In genomic region chr11:76658651-76659650, GRCh38 we compare ENCODE assay signal across 20 cellular contexts. TPM values are rescaled to one million over a fixed set of nuclear protein-coding genes. Genes with fewer than 3 reads are reported as not detected.
A peak's percentile ranks its signal among the peaks of the same experiment; 100 is the strongest.
DNase-seq lines count a peak whose midpoint lies in the region; ATAC-seq and TF ChIP-seq lines count a peak whose summit lies in the region.
"Had no signal": no experiment of that assay in that cellular context is flagged by ENCODE, and none has a peak within 500 bp of the region (broad histone marks: within the 10 kb centered on the region; RNA-seq: fewer than 3 reads in every experiment).

No MANE protein-coding gene starts in this region.

- TF ChIP-seq RAD21 in HCT116 (IDR thresholded peaks at IDR 0.05; ENCODE audit: low read depth), result no peak

- H3K27me3 ChIP-seq in HCT116 (ENCODE audit: insufficient read depth, low read length) (no peaks in the 10 kb centered on the region), sigmoid colon (no peaks in the 10 kb centered on the region)
- H3K27me3 ChIP-seq: MG63 had no signal

- RAD21 ChIA-PET in HCT116 (lab: Charles Lee; ENCODE audit: low non-redundant PET in 1 of 2, low total read pairs in 2 of 2, uncharacterized antibody in 2 of 2, unreplicated experiment in 2 of 2), result no interaction called here

- TF ChIP-seq CTCF in C4-2B (conservative IDR thresholded peaks at IDR 0.05) (no peak), HCT116 (IDR thresholded peaks at IDR 0.05 in 2 of 3, conservative IDR thresholded peaks at IDR 0.05 in 1 of 3; ENCODE audit: borderline replicate concordance in 1 of 3, insufficient read depth in 1 of 3, low read depth in 2 of 3, low read length in 2 of 3) (no peak), sigmoid colon (IDR thresholded peaks at IDR 0.05) (no peak)

- BruUV-seq in HCT116 (replicated peaks; lab: Mats Ljungman, UMichigan), result no TSS peak

- H3K4me1 ChIP-seq in HCT116 (ENCODE audit: control insufficient read depth in 1 of 2, insufficient read depth in 2 of 2, low read length in 2 of 2), result peaks cover 0 to 7% of the 10 kb centered on the region in 2 experiments; a peak in 2 of 4 replicates
- H3K4me1 ChIP-seq in sigmoid colon, result peaks cover 0 to 29% (median 26%) of the 10 kb centered on the region in 4 donors
- H3K4me1 ChIP-seq: prostate gland had no signal

- no peaks in the 10 kb centered on the region for H3K79me2 ChIP-seq in HCT116 (ENCODE audit: insufficient read depth, low read length)

- DNase-seq in HCT116 (ENCODE audit: low read depth, low spot score) (no peak), sigmoid colon (peak; percentile 58), NOMO-1 (lab: John Stamatoyannopoulos, UW; ENCODE audit: unreplicated experiment in 2 of 2) (no peak), COLO829 (ENCODE audit: low spot score) (no peak)
- DNase-seq: activated naive CD8-positive, alpha-beta T cell treated with anti-CD3 and anti-CD28 coated beads, Interleukin-2, amount 10 ng/mL, durations not matched to agents 7 days and 5 days; COR-L47; cortex of kidney; hippocampal formation; mesenchymal stem cell; MG63; NCI-H1694; NCI-H345; substantia nigra had no signal

- intact Hi-C loops in HCT116 (cut with micrococcal nuclease) (no loop called here), sigmoid colon (cut with DNase I) (no loop called here)

- no peak overlapping the region for H3K4me2 ChIP-seq in HCT116 (ENCODE audit: low read length)
- H3K4me2 ChIP-seq: PC-9 had no signal

- H3K36me3 ChIP-seq in HCT116 (ENCODE audit: control insufficient read depth in 1 of 2, insufficient read depth in 2 of 2, low read length in 2 of 2) (no peaks in the 10 kb centered on the region), sigmoid colon (no peaks in the 10 kb centered on the region)
- H3K36me3 ChIP-seq: MG63, prostate gland had no signal

- ATAC-seq in HCT116 (peak; percentile 50; the same call in 1 of the 2 replicates), esophagus mucosa (peak; percentile 41), HG03354 (IDR thresholded peaks at IDR 0.05; ENCODE audit: poor library complexity, severe bottlenecking, unreplicated experiment) (no peak)
- ATAC-seq: naive thymus-derived CD8-positive, alpha-beta T cell had no signal

- no peak for TF ChIP-seq POLR2A in HCT116 (IDR thresholded peaks at IDR 0.05; ENCODE audit: borderline replicate concordance, extremely low read depth, insufficient read depth, insufficient read length)
- no peak for TF ChIP-seq POLR2A in sigmoid colon (IDR thresholded peaks at IDR 0.05)

- H4K20me1 ChIP-seq in HCT116 (ENCODE audit: insufficient read depth), result no peaks in the 10 kb centered on the region

- POLR2A ChIA-PET in HCT116 (lab: Charles Lee), result no interaction called here

- H3K4me3 ChIP-seq in HCT116 (replicated peaks in 1 of 2; ENCODE audit: low read depth in 1 of 2, low read length in 2 of 2) (no peak overlapping the region), sigmoid colon (no peak overlapping the region)
- H3K4me3 ChIP-seq: MG63, PC-9, prostate gland had no signal

- H3K9me3 ChIP-seq in HCT116 (ENCODE audit: control insufficient read depth in 1 of 2, insufficient read depth in 1 of 2, low read depth in 1 of 2, low read length in 2 of 2) (no peaks in the 10 kb centered on the region), sigmoid colon (no peaks in the 10 kb centered on the region)
- H3K9me3 ChIP-seq: MG63, prostate gland had no signal

- peak overlapping the region; percentile 81 for H3K27ac ChIP-seq in C4-2B
- H3K27ac ChIP-seq in HCT116 (ENCODE audit: low read depth, low read length), result no peak overlapping the region
- H3K27ac ChIP-seq in sigmoid colon, result no peak overlapping the region
- H3K27ac ChIP-seq: PC-9, prostate gland had no signal

- no peaks in the 10 kb centered on the region for H3K9me2 ChIP-seq in HCT116 (ENCODE audit: insufficient read depth)

- no peak overlapping the region for H3K9ac ChIP-seq in HCT116 (ENCODE audit: low read length)

- CTCF ChIA-PET in HCT116 (lab: Charles Lee), result no interaction called here

- no peak overlapping the region for H2AFZ ChIP-seq in HCT116 (ENCODE audit: low read depth, low read length, poor library complexity, severe bottlenecking)
- H2AFZ ChIP-seq: PC-9 had no signal

- 86% methylated on average over 25 of the region's 25 CpGs for WGBS in sigmoid colon, 2 donors

- TF ChIP-seq EP300 in sigmoid colon (IDR thresholded peaks at IDR 0.05), result no peak

TF ChIP-seq in HCT116, 20 proteins besides CTCF, POLR2A, EP300 and RAD21:
- TF ChIP-seq REST (IDR thresholded peaks at IDR 0.05; ENCODE audit: low read depth) (no peak), MAX (IDR thresholded peaks at IDR 0.05) (peak; percentile 53)

RNA-seq across cellular contexts. Expression of gene LRRC32, which starts 11.6 kb away (rescaled TPM):
- 0.54 TPM for total RNA-seq in HCT116 (2021; ENCODE audit: unreplicated experiment)
- 0.12 TPM in 2 replicates for polyA plus RNA-seq in HCT116 (2012)
- total RNA-seq in esophagus mucosa, result 9.0 TPM
- total RNA-seq in sigmoid colon, result 10 to 100 TPM in 3 of 4 donors, 1 to 10 TPM in 1; 6.4 to 30.7 (median 16.2) TPM
- 10 to 100 TPM in 1 of 3 donors, 1 to 10 TPM in 1, under 1 TPM in 1; 0.69 to 18.3 (median 1.8) TPM for polyA plus RNA-seq in sigmoid colon
- total RNA-seq: PC-9 had no signal
- polyA plus RNA-seq: keratinocyte; naive thymus-derived CD8-positive, alpha-beta T cell had no signal
